Comparison of ENCODE assay signal across 8 cellular contexts in genomic region chr1:85707990-85708825, GRCh38. TPM values are rescaled to one million over a fixed set of nuclear protein-coding genes. Genes with fewer than 3 reads are reported as not detected.
DNase-seq lines count a peak whose midpoint lies in the region; ATAC-seq, FAIRE-seq and TF ChIP-seq lines count a peak whose summit lies in the region.

Gene ZNHIT6 (minus strand): TSS chr1:85708433. CDS start chr1:85708284, 149 bp downstream.

- H4K8ac ChIP-seq in H1 (ENCODE audit: extremely low read depth, insufficient read depth, low read length) = peak within 1 kb of the TSS; percentile 92; the same call in 1 of the 2 replicates

- H3K4me3 ChIP-seq in Caco-2 (ENCODE audit: low read depth, low read length) (peak within 1 kb of the TSS; percentile 82), H1 (ENCODE audit: extremely low read depth in 1 of 4, insufficient read depth in 2 of 4, low read depth in 3 of 4, low read length in 4 of 4) (peak within 1 kb of the TSS; percentile 82 to 99 (median 92))

- peaks cover 6% of the 10 kb centered on the region for H3K79me1 ChIP-seq in H1 (ENCODE audit: low read depth, low read length)

- H3K4me3 Mint-ChIP-seq in Caco-2 (ENCODE audit: unreplicated experiment) (no peak within 1 kb of the TSS), memory B cell (no peak within 1 kb of the TSS)

- H3K9me3 ChIP-seq in Caco-2 (no peaks in the 10 kb centered on the region), H1 (ENCODE audit: insufficient read depth in 2 of 2, low read depth in 1 of 2, low read length in 1 of 2) (no peaks in the 10 kb centered on the region; a peak in 1 of 4 replicates)

- H3K9me3 Mint-ChIP-seq in Caco-2 (ENCODE audit: unreplicated experiment) (no peaks in the 10 kb centered on the region), memory B cell (no peaks in the 10 kb centered on the region)

- no peak within 1 kb of the TSS for H3K4ac ChIP-seq in H1 (replicated peaks; ENCODE audit: insufficient read length, low read depth, low read length)

- TSS peak; percentile 70 for BruUV-seq in Caco-2 (replicated peaks; lab: Mats Ljungman, UMichigan)

- H3K4me1 ChIP-seq in Caco-2 (no peaks in the 10 kb centered on the region), H1 (replicated peaks in 1 of 4; ENCODE audit: control insufficient read depth in 3 of 4, insufficient read depth in 4 of 4, low read length in 3 of 4) (peaks cover 0 to 4% (median 0%) of the 10 kb centered on the region in 4 experiments; a peak in 2 of 7 replicates)

- no peak within 1 kb of the TSS for H3K23ac ChIP-seq in H1 (ENCODE audit: insufficient read length)

- FAIRE-seq in H1 (lab: Jason Lieb, UNC) = peak; percentile 80

- DNase-seq in Caco-2 = peak; percentile 91 to 96
- peak; percentile 81 for DNase-seq in GM20000 (ENCODE audit: low spot score)
- DNase-seq in HS-5 (ENCODE audit: low read depth) = peak; percentile 87
- DNase-seq in NK-92 (lab: John Stamatoyannopoulos, UW; ENCODE audit: unreplicated experiment) = peak; percentile 16
- DNase-seq in activated CD8-positive, alpha-beta memory T cell treated with anti-CD3 and anti-CD28 coated beads for 24 hours = peak; percentile 90
- peak; percentile 84 to 85 for DNase-seq in H1 (ENCODE audit: low read depth in 1 of 2, low spot score in 2 of 2)
- peak; percentile 73 to 76 for DNase-seq in memory B cell (ENCODE audit: low spot score in 2 of 2)
- peak; percentile 73 for DNase-seq in stimulated activated CD8-positive, alpha-beta memory T cell treated with anti-CD3 and anti-CD28 coated beads, Interleukin-12 subunit alpha, Interleukin-12 subunit beta, amount 100 ng/mL, for 1 hour (ENCODE audit: low read depth)

- peak within 1 kb of the TSS; percentile 53 to 95 (median 70) for H3K9ac ChIP-seq in H1 (replicated peaks in 1 of 4; ENCODE audit: extremely low read depth in 1 of 4, low read depth in 3 of 4, low read length in 3 of 4)

- no peak within 1 kb of the TSS for H2AK5ac ChIP-seq in H1 (ENCODE audit: low read depth, low read length)

- TF ChIP-seq CTCF in Caco-2 (IDR thresholded peaks at IDR 0.05; ENCODE audit: insufficient read depth in 1 of 2, low read depth in 1 of 2, low read length in 1 of 2, severe bottlenecking in 1 of 2, unreplicated experiment in 1 of 2) (peak; percentile 39 to 50), GM20000 (IDR thresholded peaks at IDR 0.05; ENCODE audit: extremely low read depth, missing control alignments) (no peak), H1 (IDR thresholded peaks at IDR 0.05; ENCODE audit: control extremely low read depth in 1 of 3, insufficient read depth in 1 of 3, low read depth in 1 of 3, low read length in 3 of 3) (peak in 2 of 3 experiments; percentile 39 to 47; a peak in 3 of 4 replicates)

- no peak within 1 kb of the TSS for H2BK20ac ChIP-seq in H1 (ENCODE audit: low read length)

- ATAC-seq in memory B cell (ENCODE audit: low read depth) = peak; percentile 90

- peak within 1 kb of the TSS; percentile 22; the same call in 1 of the 2 replicates for H2BK15ac ChIP-seq in H1 (ENCODE audit: low read length)

- TF ChIP-seq RAD21 in H1 (IDR thresholded peaks at IDR 0.05 in 1 of 2, conservative IDR thresholded peaks at IDR 0.05 in 1 of 2; ENCODE audit: low read depth in 2 of 2, low read length in 2 of 2) = peak; percentile 18 to 29; a peak in 3 of 4 replicates

- intact Hi-C loops in Caco-2 (cut with micrococcal nuclease; ENCODE audit: unreplicated experiment) = loop anchor here (1.0 to 5.0 kb wide), 3 partner anchors 101 to 401 kb away; no protein-coding TSS in a partner anchor

- CTCF ChIA-PET in Caco-2 (lab: Charles Lee) (interaction anchor here (0.6 to 1.2 kb wide), 4 partner anchors 12 to 145 kb away, joined by 3 to 7 read pairs (median 4); no protein-coding TSS in a partner anchor), H1 (lab: Charles Lee; ENCODE audit: partially characterized antibody) (interaction anchor here (0.8 to 2.2 kb wide), 11 partner anchors 8 to 399 kb away, joined by 3 to 5 read pairs (median 3); no protein-coding TSS in a partner anchor)

- TF ChIP-seq POLR2A in H1 (IDR thresholded peaks at IDR 0.05; ENCODE audit: control extremely low read depth in 1 of 2, low read depth in 2 of 2, low read length in 2 of 2) = peak; percentile 63 to 79; a peak in 2 of 3 replicates

- H2BK120ac ChIP-seq in H1 (replicated peaks; ENCODE audit: low read depth, low read length) = no peak within 1 kb of the TSS

- H3K4me1 Mint-ChIP-seq in Caco-2 (ENCODE audit: low read depth, unreplicated experiment) (no peaks in the 10 kb centered on the region), memory B cell (peaks cover 14% of the 10 kb centered on the region)

- peak within 1 kb of the TSS; percentile 22 for H4K91ac ChIP-seq in H1 (replicated peaks; ENCODE audit: insufficient read length, low read length)

- H3K18ac ChIP-seq in H1 (ENCODE audit: extremely low read depth, low read length) = peak within 1 kb of the TSS; percentile 4

- 2% methylated on average over 35 of the region's 35 CpGs; no CpG with 5 or more reads in 1 of the 2 experiments for WGBS in H1 (ENCODE audit: extremely low coverage in 1 of 2, insufficient coverage in 1 of 2, insufficient read length in 1 of 2, insufficient replicate concordance in 2 of 2, low coverage in 1 of 2, low lambda C conversion rate in 2 of 2, missing lambda C conversion rate in 1 of 2), 2 experiments

- H3K79me2 ChIP-seq in H1 (ENCODE audit: control insufficient read depth in 1 of 2, insufficient read depth in 2 of 2, low read length in 2 of 2) = peaks cover 0 to 44% of the 10 kb centered on the region in 2 experiments; a peak in 3 of 4 replicates

- peak within 1 kb of the TSS; percentile 62; the same call in 1 of the 2 replicates for H2BK12ac ChIP-seq in H1 (ENCODE audit: low read depth, low read length)

- no peak within 1 kb of the TSS for H3K56ac ChIP-seq in H1 (replicated peaks; ENCODE audit: insufficient read length, low read depth, low read length)

- H3K27ac Mint-ChIP-seq in Caco-2 (ENCODE audit: unreplicated experiment) (no peak within 1 kb of the TSS), memory B cell (no peak within 1 kb of the TSS)

- H3K36me3 ChIP-seq in Caco-2 (ENCODE audit: control insufficient read depth, insufficient read depth, low read length) (no peaks in the 10 kb centered on the region; the same call in 1 of the 2 replicates), H1 (ENCODE audit: control insufficient read depth in 2 of 4, insufficient read depth in 4 of 4, low read length in 3 of 4) (peaks cover 0 to 25% (median 9%) of the 10 kb centered on the region in 4 experiments; a peak in 3 of 8 replicates)

- H3K27me3 ChIP-seq in Caco-2 (replicated peaks; ENCODE audit: control insufficient read depth, insufficient read depth, low read length) (no peaks in the 10 kb centered on the region), H1 (replicated peaks in 1 of 4; ENCODE audit: control insufficient read depth in 3 of 4, extremely low read depth in 1 of 4, insufficient read depth in 3 of 4, low read length in 3 of 4) (no peaks in the 10 kb centered on the region)

- no peak for TF ChIP-seq EP300 in H1 (IDR thresholded peaks at IDR 0.05; ENCODE audit: borderline replicate concordance in 1 of 2, low read depth in 2 of 2, low read length in 2 of 2)

- H3K27me3 Mint-ChIP-seq in Caco-2 (ENCODE audit: insufficient read depth, unreplicated experiment) (no peaks in the 10 kb centered on the region), memory B cell (no peaks in the 10 kb centered on the region)

- H2BK5ac ChIP-seq in H1 (ENCODE audit: low read depth, low read length) = peak within 1 kb of the TSS; percentile 41

- H3K36me3 Mint-ChIP-seq in Caco-2 (ENCODE audit: insufficient read depth, unreplicated experiment) (peaks cover 20% of the 10 kb centered on the region), memory B cell (peaks cover 17% of the 10 kb centered on the region)

- peak within 1 kb of the TSS; percentile 41 for H4K5ac ChIP-seq in H1 (ENCODE audit: insufficient read length, low read depth, low read length)

- peaks cover 11% of the 10 kb centered on the region for H3K23me2 ChIP-seq in H1 (ENCODE audit: low read depth, low read length)

- POLR2A ChIA-PET in Caco-2 (lab: Charles Lee) = interaction anchor here (0.7 to 1.4 kb wide), 8 partner anchors 53 to 432 kb away, joined by 3 to 5 read pairs (median 3); partner anchors contain the start of genes BCL10 and CCN1
- POLR2A ChIA-PET in H1 (lab: Charles Lee; ENCODE audit: partially characterized antibody) = interaction anchor here (0.7 to 1.7 kb wide), 9 partner anchors 8 to 129 kb away, joined by 3 to 8 read pairs (median 3); partner anchors contain the start of gene CCN1

- peak within 1 kb of the TSS; percentile 97 for H2AFZ ChIP-seq in H1 (ENCODE audit: low read length)

- peak within 1 kb of the TSS; percentile 51 for H3K27ac ChIP-seq in H1 (ENCODE audit: low read depth, low read length)

- no peak within 1 kb of the TSS for H3K14ac ChIP-seq in H1 (ENCODE audit: insufficient read length)

- peak within 1 kb of the TSS; percentile 70 to 98 for H3K4me2 ChIP-seq in H1 (ENCODE audit: insufficient read depth in 1 of 2, low read depth in 2 of 2, low read length in 2 of 2)

- H4K20me1 ChIP-seq in H1 (replicated peaks in 1 of 2; ENCODE audit: control insufficient read depth in 1 of 2, insufficient read depth in 2 of 2, low read length in 2 of 2) = no peaks in the 10 kb centered on the region

TF ChIP-seq in H1, 55 proteins besides CTCF, POLR2A, EP300 and RAD21 (continues in another document):
- TF ChIP-seq ASH2L (IDR thresholded peaks at IDR 0.05; ENCODE audit: low read length) = peak; percentile 97
- no peak for TF ChIP-seq KDM1A (IDR thresholded peaks at IDR 0.05; ENCODE audit: borderline replicate concordance, low read length)
- TF ChIP-seq RBBP5 (IDR thresholded peaks at IDR 0.05; ENCODE audit: borderline replicate concordance, low read depth, low read length) = 0 out of 2 replicates have a peak, but pooled peaks have one; percentile 42
- TF ChIP-seq NANOG (IDR thresholded peaks at IDR 0.05; ENCODE audit: insufficient read depth, low read depth, low read length, poor library complexity, severe bottlenecking) = no peak
- TF ChIP-seq CHD2 (IDR thresholded peaks at IDR 0.05; ENCODE audit: low read length) = no peak
- TF ChIP-seq RXRA (IDR thresholded peaks at IDR 0.05; ENCODE audit: insufficient read depth, low read depth, low read length) = no peak
- peak; percentile 95 for TF ChIP-seq MAX (IDR thresholded peaks at IDR 0.05)

RNA-seq across cellular contexts. Expression of gene ZNHIT6, which starts in this region (rescaled TPM):
- 13.9 and 16.1 TPM in 2 replicates for total RNA-seq in Caco-2 (2022)
- total RNA-seq in H1 (2021; fragmentation: NEBNext Ultra II Directional; extraction: Animal tissue kit (Norgen Biotek cat#: 25700)) = 17.2 and 17.3 TPM in 2 replicates
- polyA plus RNA-seq in H1 (2011; rRNA removed) = 3.5 and 5.9 TPM in 2 replicates
- polyA plus RNA-seq in H1 (2011; cell fraction: cytosol; rRNA removed) = 6.8 TPM
- polyA plus RNA-seq in H1 (2011; cell fraction: nucleus; rRNA removed) = 5.5 TPM
- 9.8 to 14.4 TPM (median 11.5 TPM) in 4 replicates for polyA plus RNA-seq in H1 (2012, experiment 1 of 2)
- polyA plus RNA-seq in H1 (2012, experiment 2 of 2) = 1.3 TPM
- 11.3 TPM for polyA plus RNA-seq in H1 (2013, experiment 1 of 2)
- 11.3 TPM for polyA plus RNA-seq in H1 (2013, experiment 2 of 2)
- polyA minus RNA-seq in H1 (2011; rRNA and poly(A)+ RNA removed) = 3.2 and 4.5 TPM in 2 replicates
- 4.2 TPM for polyA minus RNA-seq in H1 (2011; cell fraction: cytosol; rRNA and poly(A)+ RNA removed)
- polyA minus RNA-seq in H1 (2011; cell fraction: nucleus; rRNA and poly(A)+ RNA removed) = 9.4 TPM

Comparison
In these comparisons a context has a peak if more than half of its experiments do, and no peak if none do; other contexts are left out.
1. Peak in every context shown above with its lines: DNase-seq, ATAC-seq, H3K4me3 ChIP-seq and H3K27ac ChIP-seq.
2. DNase-seq: peak in every context shown above with its lines; median percentile 94 in Caco-2; 90 in activated CD8-positive, alpha-beta memory T cell treated with anti-CD3 and anti-CD28 coated beads for 24 hours; 87 in HS-5; 84 in H1; 81 in GM20000; 74 in memory B cell; 73 in stimulated activated CD8-positive, alpha-beta memory T cell treated with anti-CD3 and anti-CD28 coated beads, Interleukin-12 subunit alpha, Interleukin-12 subunit beta, amount 100 ng/mL, for 1 hour; 16 in NK-92.